Comparison of ENCODE assay signal across 19 cellular contexts in genomic region chr6:87212596-87212995, GRCh38. TPM values are rescaled to one million over a fixed set of nuclear protein-coding genes. Genes with fewer than 3 reads are reported as not detected.
DNase-seq lines count a peak whose midpoint lies in the region; ATAC-seq, FAIRE-seq and TF ChIP-seq lines count a peak whose summit lies in the region.
"Had no signal": no experiment of that assay in that cellular context is flagged by ENCODE, and none has a peak within 500 bp of the region (broad histone marks: within the 10 kb centered on the region; RNA-seq: fewer than 3 reads in every experiment).

No MANE protein-coding gene starts in this region.

- H3K9me3 ChIP-seq in PC-3 (ENCODE audit: low read length) (no peaks in the 10 kb centered on the region), keratinocyte (ENCODE audit: control insufficient read depth, low read depth, low read length) (no peaks in the 10 kb centered on the region)
- H3K9me3 ChIP-seq: right lobe of liver, vagina had no signal

- H3K9me1 ChIP-seq in keratinocyte (ENCODE audit: control insufficient read depth, extremely low read depth, insufficient read depth, low read length) = no peaks in the 10 kb centered on the region

- H3K27me3 Mint-ChIP-seq in activated naive CD8-positive, alpha-beta T cell = no peaks in the 10 kb centered on the region
- no peaks in the 10 kb centered on the region for H3K27me3 Mint-ChIP-seq in activated naive CD8-positive, alpha-beta T cell treated with anti-CD3 and anti-CD28 coated beads, Interleukin-2, amount 50 U/mL, for 24 hours
- no peaks in the 10 kb centered on the region for H3K27me3 Mint-ChIP-seq in type B pancreatic cell
- H3K27me3 Mint-ChIP-seq: activated naive CD8-positive, alpha-beta T cell treated with anti-CD3 and anti-CD28 coated beads, Interleukin-2, amount 10 ng/mL, durations not matched to agents 7 days and 5 days; T-cell had no signal

- H4K20me1 ChIP-seq in PC-3 (ENCODE audit: low read length) (0 out of 2 replicates have a peak, but pooled peaks cover 4% of the 10 kb centered on the region), keratinocyte (ENCODE audit: control insufficient read depth, extremely low read depth, insufficient read depth, low read length) (no peaks in the 10 kb centered on the region)

- H3K79me2 ChIP-seq in PC-3 (ENCODE audit: low read length) (peaks cover 69% of the 10 kb centered on the region), keratinocyte (ENCODE audit: control insufficient read depth, insufficient read depth, low read length) (peaks cover 45% of the 10 kb centered on the region)

- H3K4me2 ChIP-seq in PC-3 (ENCODE audit: low read length) (no peak overlapping the region), keratinocyte (ENCODE audit: control insufficient read depth, extremely low read depth, insufficient read depth, low read depth, low read length) (no peak overlapping the region)

- H3K27me3 ChIP-seq in PC-3 (ENCODE audit: low read length) = no peaks in the 10 kb centered on the region
- no peaks in the 10 kb centered on the region for H3K27me3 ChIP-seq in keratinocyte (ENCODE audit: control insufficient read depth, extremely low read depth, insufficient read depth, low read length)
- H3K27me3 ChIP-seq: right lobe of liver, vagina had no signal

- no peak overlapping the region for H3K4me3 Mint-ChIP-seq in activated naive CD8-positive, alpha-beta T cell
- no peak overlapping the region for H3K4me3 Mint-ChIP-seq in activated naive CD8-positive, alpha-beta T cell treated with anti-CD3 and anti-CD28 coated beads, Interleukin-2, amount 50 U/mL, for 24 hours
- H3K4me3 Mint-ChIP-seq in type B pancreatic cell = no peak overlapping the region
- H3K4me3 Mint-ChIP-seq: activated naive CD8-positive, alpha-beta T cell treated with anti-CD3 and anti-CD28 coated beads, Interleukin-2, amount 10 ng/mL, durations not matched to agents 7 days and 5 days; T-cell had no signal

- CTCF ChIA-PET in PC-3 (lab: Charles Lee) = no interaction called here

- peaks cover 58% of the 10 kb centered on the region for H3K4me1 Mint-ChIP-seq in activated naive CD8-positive, alpha-beta T cell (ENCODE audit: low read depth)
- H3K4me1 Mint-ChIP-seq in activated naive CD8-positive, alpha-beta T cell treated with anti-CD3 and anti-CD28 coated beads, Interleukin-2, amount 50 U/mL, for 24 hours = peaks cover 56% of the 10 kb centered on the region
- peaks cover 18% of the 10 kb centered on the region for H3K4me1 Mint-ChIP-seq in type B pancreatic cell (ENCODE audit: unreplicated experiment)

- H2AFZ ChIP-seq in PC-3 (ENCODE audit: low read length) = no peak overlapping the region
- no peak overlapping the region for H2AFZ ChIP-seq in keratinocyte (ENCODE audit: control insufficient read depth, low read length)

- BruUV-seq in PC-3 (replicated peaks; lab: Mats Ljungman, UMichigan) = no TSS peak

- H3K9me3 Mint-ChIP-seq in activated naive CD8-positive, alpha-beta T cell (ENCODE audit: low read depth) = no peaks in the 10 kb centered on the region
- H3K9me3 Mint-ChIP-seq in activated naive CD8-positive, alpha-beta T cell treated with anti-CD3 and anti-CD28 coated beads, Interleukin-2, amount 50 U/mL, for 24 hours = no peaks in the 10 kb centered on the region
- no peaks in the 10 kb centered on the region for H3K9me3 Mint-ChIP-seq in type B pancreatic cell
- H3K9me3 Mint-ChIP-seq: activated naive CD8-positive, alpha-beta T cell treated with anti-CD3 and anti-CD28 coated beads, Interleukin-2, amount 10 ng/mL, durations not matched to agents 7 days and 5 days; T-cell had no signal

- H3K9ac ChIP-seq in PC-3 (ENCODE audit: low read length) (no peak overlapping the region), keratinocyte (ENCODE audit: control insufficient read depth, extremely low read depth, insufficient read depth, low read length) (no peak overlapping the region)

- peak overlapping the region; percentile 11; the same call in 1 of the 2 replicates for H3K27ac ChIP-seq in PC-3 (ENCODE audit: low read length)
- H3K27ac ChIP-seq in keratinocyte (ENCODE audit: control insufficient read depth, insufficient read depth, low read length) = peak overlapping the region; percentile 1
- H3K27ac ChIP-seq: vagina, WERI-Rb-1 had no signal

- peak overlapping the region; percentile 62 for H3K27ac Mint-ChIP-seq in activated naive CD8-positive, alpha-beta T cell
- no peak overlapping the region for H3K27ac Mint-ChIP-seq in activated naive CD8-positive, alpha-beta T cell treated with anti-CD3 and anti-CD28 coated beads, Interleukin-2, amount 50 U/mL, for 24 hours
- peak overlapping the region; percentile 27 for H3K27ac Mint-ChIP-seq in type B pancreatic cell
- H3K27ac Mint-ChIP-seq: activated naive CD8-positive, alpha-beta T cell treated with anti-CD3 and anti-CD28 coated beads, Interleukin-2, amount 10 ng/mL, durations not matched to agents 7 days and 5 days had no signal

- TF ChIP-seq CTCF in PC-3 (conservative IDR thresholded peaks at IDR 0.05; ENCODE audit: low read depth, low read length) (no peak), keratinocyte (optimal IDR thresholded peaks at IDR 0.05 in 1 of 3, IDR thresholded peaks at IDR 0.05 in 1 of 3, conservative IDR thresholded peaks at IDR 0.05 in 1 of 3; ENCODE audit: extremely low read depth in 1 of 3, insufficient read depth in 2 of 3, low read length in 3 of 3) (no peak), type B pancreatic cell (conservative IDR thresholded peaks at IDR 0.05) (no peak)

- H3K4me1 ChIP-seq in PC-3 (ENCODE audit: insufficient read depth, low read length) = peaks cover 7% of the 10 kb centered on the region; the same call in 1 of the 2 replicates
- no peaks in the 10 kb centered on the region for H3K4me1 ChIP-seq in keratinocyte (ENCODE audit: control insufficient read depth, extremely low read depth, insufficient read depth, low read length)
- H3K4me1 ChIP-seq: right lobe of liver had no signal

- no peak for DNase-seq in activated naive CD8-positive, alpha-beta T cell treated with anti-CD3 and anti-CD28 coated beads, Interleukin-2, amount 50 U/mL, for 24 hours
- DNase-seq in PC-3 (no peak), keratinocyte (ENCODE audit: low read depth, low spot score) (no peak), type B pancreatic cell (ENCODE audit: extremely low spot score, unreplicated experiment) (no peak), head of caudate nucleus (no peak), NCI-H345 treated with DMSO at 0.1 percent for 48 hours (lab: John Stamatoyannopoulos, UW; ENCODE audit: unreplicated experiment) (no peak)
- DNase-seq: activated naive CD8-positive, alpha-beta T cell treated with anti-CD3 and anti-CD28 coated beads, Interleukin-2, amount 10 ng/mL, durations not matched to agents 7 days and 5 days; GF-D8; kidney glomerular epithelial cell; NCI-H187; NCI-H446; nucleus accumbens; right lobe of liver; T-cell; WERI-Rb-1 had no signal

- H3K36me3 ChIP-seq in PC-3 (ENCODE audit: low read depth, low read length) (peaks cover 12% of the 10 kb centered on the region), keratinocyte (ENCODE audit: control insufficient read depth in 2 of 2, extremely low read depth in 1 of 2, insufficient read depth in 2 of 2, low read length in 2 of 2) (peaks cover 0 to 2% of the 10 kb centered on the region in 2 experiments)

- FAIRE-seq in keratinocyte (lab: Jason Lieb, UNC) = no peak

- H3K4me3 ChIP-seq in PC-3 (ENCODE audit: low read length) (no peak overlapping the region), keratinocyte (ENCODE audit: control insufficient read depth in 2 of 3, extremely low read depth in 1 of 3, insufficient read depth in 2 of 3, low read depth in 1 of 3, low read length in 3 of 3) (no peak overlapping the region)
- H3K4me3 ChIP-seq: right lobe of liver, vagina had no signal

- peaks cover 2% of the 10 kb centered on the region for H3K36me3 Mint-ChIP-seq in activated naive CD8-positive, alpha-beta T cell
- peaks cover 22% of the 10 kb centered on the region for H3K36me3 Mint-ChIP-seq in activated naive CD8-positive, alpha-beta T cell treated with anti-CD3 and anti-CD28 coated beads, Interleukin-2, amount 50 U/mL, for 24 hours (ENCODE audit: low read depth)
- no peaks in the 10 kb centered on the region for H3K36me3 Mint-ChIP-seq in type B pancreatic cell

- intact Hi-C loops in PC-3 (cut with micrococcal nuclease) = no loop called here
- intact Hi-C loops in head of caudate nucleus (cut with DNase I) = no loop called here

- dilution Hi-C loops in keratinocyte (cut with MboI; ENCODE audit: extremely low pct_ligation_motif_present, low sequenced_read_pairs) = no loop called here

- POLR2A ChIA-PET in PC-3 (lab: Charles Lee; ENCODE audit: unreplicated experiment) = no interaction called here

- H3K9me2 ChIP-seq in PC-3 (replicated peaks; ENCODE audit: low read length) = no peaks in the 10 kb centered on the region

- ATAC-seq in activated naive CD8-positive, alpha-beta T cell treated with anti-CD3 and anti-CD28 coated beads, Interleukin-2, amount 50 U/mL, for 24 hours = no peak
- ATAC-seq in PC-3 (no peak), HG03520 (IDR thresholded peaks at IDR 0.05; ENCODE audit: unreplicated experiment) (no peak)
- ATAC-seq: Right ventricle myocardium inferior, T-cell had no signal

- no peaks in the 10 kb centered on the region for H3F3A ChIP-seq in PC-3 (ENCODE audit: low read length, unreplicated experiment)

RNA-seq across cellular contexts. Expression of gene ZNF292, which starts 57.2 kb away (rescaled TPM):
- 8.9 and 16.9 TPM in 2 replicates for total RNA-seq in PC-3 (2014; rRNA removed)
- polyA plus RNA-seq in keratinocyte = 4.9 to 8.4 TPM (median 5.5 TPM) in 3 replicates
- 215 TPM for polyA plus RNA-seq in keratinocyte (2011; ENCODE audit: low read depth)
- polyA plus RNA-seq in keratinocyte (2011; cell fraction: cytosol; rRNA removed) = 1.2 and 3.1 TPM in 2 replicates
- 9.9 and 14.0 TPM in 2 replicates for polyA plus RNA-seq in keratinocyte (2011; cell fraction: nucleus; rRNA removed)
- polyA plus RNA-seq in keratinocyte (2012; ENCODE audit: low replicate concordance) = 4.7 and 32.6 TPM in 2 replicates
- polyA minus RNA-seq in keratinocyte = 5.7 to 34.7 TPM (median 16.1 TPM) in 3 replicates
- 3.3 TPM for polyA minus RNA-seq in keratinocyte (2011; cell fraction: cytosol; rRNA and poly(A)+ RNA removed)
- polyA minus RNA-seq in keratinocyte (2011; cell fraction: nucleus; rRNA and poly(A)+ RNA removed) = 32.2 and 62.9 TPM in 2 replicates
- total RNA-seq in type B pancreatic cell (ENCODE audit: low replicate concordance) = 40.2 and 61.1 TPM in 2 replicates
